Comparison of ENCODE assay signal across 1 cellular context in the genomic region with DNA sequence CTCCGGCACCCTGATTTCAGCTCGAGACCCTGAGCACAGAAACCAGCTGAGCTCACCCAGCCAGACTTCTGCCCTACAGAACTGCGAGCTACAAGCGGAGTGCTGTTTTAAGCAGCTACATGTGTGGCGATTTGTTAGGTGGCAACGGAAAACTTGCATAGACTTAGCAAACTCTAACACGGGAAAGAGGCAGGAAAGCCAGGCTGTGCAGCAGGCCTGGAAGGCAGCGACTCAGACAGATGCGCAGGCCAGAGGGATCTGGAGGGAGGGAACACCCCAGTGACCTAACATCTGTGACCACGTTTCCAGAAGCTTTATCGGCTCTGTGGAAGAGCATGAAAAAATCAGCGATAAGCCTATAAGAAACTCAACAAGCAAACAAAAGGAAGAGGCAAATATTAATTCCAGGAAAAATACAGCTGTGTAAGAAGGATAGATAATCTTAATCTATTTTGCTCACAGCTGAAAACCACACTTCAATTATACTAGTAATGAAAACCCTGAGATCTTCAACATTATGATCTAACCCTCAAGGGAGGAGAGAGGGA.
TF ChIP-seq lines count a peak whose summit lies in the region.

No MANE protein-coding gene starts in this region.

TF ChIP-seq in GM23338, 12 proteins besides CTCF, POLR2A, EP300 and RAD21 (continued from another document):
- TF ChIP-seq, protein P1, sequence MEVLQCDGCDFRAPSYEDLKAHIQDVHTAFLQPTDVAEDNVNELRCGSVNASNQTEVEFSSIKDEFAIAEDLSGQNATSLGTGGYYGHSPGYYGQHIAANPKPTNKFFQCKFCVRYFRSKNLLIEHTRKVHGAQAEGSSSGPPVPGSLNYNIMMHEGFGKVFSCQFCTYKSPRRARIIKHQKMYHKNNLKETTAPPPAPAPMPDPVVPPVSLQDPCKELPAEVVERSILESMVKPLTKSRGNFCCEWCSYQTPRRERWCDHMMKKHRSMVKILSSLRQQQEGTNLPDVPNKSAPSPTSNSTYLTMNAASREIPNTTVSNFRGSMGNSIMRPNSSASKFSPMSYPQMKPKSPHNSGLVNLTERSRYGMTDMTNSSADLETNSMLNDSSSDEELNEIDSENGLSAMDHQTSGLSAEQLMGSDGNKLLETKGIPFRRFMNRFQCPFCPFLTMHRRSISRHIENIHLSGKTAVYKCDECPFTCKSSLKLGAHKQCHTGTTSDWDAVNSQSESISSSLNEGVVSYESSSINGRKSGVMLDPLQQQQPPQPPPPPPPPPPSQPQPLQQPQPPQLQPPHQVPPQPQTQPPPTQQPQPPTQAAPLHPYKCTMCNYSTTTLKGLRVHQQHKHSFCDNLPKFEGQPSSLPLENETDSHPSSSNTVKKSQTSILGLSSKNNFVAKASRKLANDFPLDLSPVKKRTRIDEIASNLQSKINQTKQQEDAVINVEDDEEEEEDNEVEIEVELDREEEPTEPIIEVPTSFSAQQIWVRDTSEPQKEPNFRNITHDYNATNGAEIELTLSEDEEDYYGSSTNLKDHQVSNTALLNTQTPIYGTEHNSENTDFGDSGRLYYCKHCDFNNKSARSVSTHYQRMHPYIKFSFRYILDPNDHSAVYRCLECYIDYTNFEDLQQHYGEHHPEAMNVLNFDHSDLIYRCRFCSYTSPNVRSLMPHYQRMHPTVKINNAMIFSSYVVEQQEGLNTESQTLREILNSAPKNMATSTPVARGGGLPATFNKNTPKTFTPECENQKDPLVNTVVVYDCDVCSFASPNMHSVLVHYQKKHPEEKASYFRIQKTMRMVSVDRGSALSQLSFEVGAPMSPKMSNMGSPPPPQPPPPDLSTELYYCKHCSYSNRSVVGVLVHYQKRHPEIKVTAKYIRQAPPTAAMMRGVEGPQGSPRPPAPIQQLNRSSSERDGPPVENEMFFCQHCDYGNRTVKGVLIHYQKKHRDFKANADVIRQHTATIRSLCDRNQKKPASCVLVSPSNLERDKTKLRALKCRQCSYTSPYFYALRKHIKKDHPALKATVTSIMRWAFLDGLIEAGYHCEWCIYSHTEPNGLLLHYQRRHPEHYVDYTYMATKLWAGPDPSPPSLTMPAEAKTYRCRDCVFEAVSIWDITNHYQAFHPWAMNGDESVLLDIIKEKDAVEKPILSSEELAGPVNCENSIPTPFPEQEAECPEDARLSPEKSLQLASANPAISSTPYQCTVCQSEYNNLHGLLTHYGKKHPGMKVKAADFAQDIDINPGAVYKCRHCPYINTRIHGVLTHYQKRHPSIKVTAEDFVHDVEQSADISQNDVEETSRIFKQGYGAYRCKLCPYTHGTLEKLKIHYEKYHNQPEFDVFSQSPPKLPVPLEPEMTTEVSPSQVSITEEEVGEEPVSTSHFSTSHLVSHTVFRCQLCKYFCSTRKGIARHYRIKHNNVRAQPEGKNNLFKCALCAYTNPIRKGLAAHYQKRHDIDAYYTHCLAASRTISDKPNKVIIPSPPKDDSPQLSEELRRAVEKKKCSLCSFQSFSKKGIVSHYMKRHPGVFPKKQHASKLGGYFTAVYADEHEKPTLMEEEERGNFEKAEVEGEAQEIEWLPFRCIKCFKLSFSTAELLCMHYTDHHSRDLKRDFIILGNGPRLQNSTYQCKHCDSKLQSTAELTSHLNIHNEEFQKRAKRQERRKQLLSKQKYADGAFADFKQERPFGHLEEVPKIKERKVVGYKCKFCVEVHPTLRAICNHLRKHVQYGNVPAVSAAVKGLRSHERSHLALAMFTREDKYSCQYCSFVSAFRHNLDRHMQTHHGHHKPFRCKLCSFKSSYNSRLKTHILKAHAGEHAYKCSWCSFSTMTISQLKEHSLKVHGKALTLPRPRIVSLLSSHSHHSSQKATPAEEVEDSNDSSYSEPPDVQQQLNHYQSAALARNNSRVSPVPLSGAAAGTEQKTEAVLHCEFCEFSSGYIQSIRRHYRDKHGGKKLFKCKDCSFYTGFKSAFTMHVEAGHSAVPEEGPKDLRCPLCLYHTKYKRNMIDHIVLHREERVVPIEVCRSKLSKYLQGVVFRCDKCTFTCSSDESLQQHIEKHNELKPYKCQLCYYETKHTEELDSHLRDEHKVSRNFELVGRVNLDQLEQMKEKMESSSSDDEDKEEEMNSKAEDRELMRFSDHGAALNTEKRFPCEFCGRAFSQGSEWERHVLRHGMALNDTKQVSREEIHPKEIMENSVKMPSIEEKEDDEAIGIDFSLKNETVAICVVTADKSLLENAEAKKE (CRISPR knock-in tag; IDR thresholded peaks at IDR 0.05) = no peak
- no peak for TF ChIP-seq POLR2AphosphoS5 (IDR thresholded peaks at IDR 0.05; ENCODE audit: low read depth)
